In genomic region chr1:21536223-21536622, GRCh38 we compare ENCODE assay signal across 29 cellular contexts. TPM values are rescaled to one million over a fixed set of nuclear protein-coding genes. Genes with fewer than 3 reads are reported as not detected.
DNase-seq lines count a peak whose midpoint lies in the region; ATAC-seq, FAIRE-seq and TF ChIP-seq lines count a peak whose summit lies in the region.
"Had no signal": no experiment of that assay in that cellular context is flagged by ENCODE, and none has a peak within 500 bp of the region (broad histone marks: within the 10 kb centered on the region; RNA-seq: fewer than 3 reads in every experiment).

No MANE protein-coding gene starts in this region.

- H3K4me1 ChIP-seq in SJSA1 (replicated peaks): peaks cover 61% of the 10 kb centered on the region
- H3K4me1 ChIP-seq in H1 (replicated peaks in 1 of 4; ENCODE audit: control insufficient read depth in 3 of 4, insufficient read depth in 4 of 4, low read length in 3 of 4): peaks cover 16 to 27% (median 19%) of the 10 kb centered on the region in 4 experiments
- H3K4me1 ChIP-seq in testis: peaks cover 20% of the 10 kb centered on the region

- no peak overlapping the region for H2BK15ac ChIP-seq in H1 (ENCODE audit: low read length)

- no peak overlapping the region for H2AK5ac ChIP-seq in H1 (ENCODE audit: low read depth, low read length)

- peaks cover 23% of the 10 kb centered on the region for H3K79me1 ChIP-seq in H1 (ENCODE audit: low read depth, low read length)

- intact Hi-C loops in left ventricle myocardium superior (cut with micrococcal nuclease) (no loop called here), testis (cut with DNase I; ENCODE audit: low total_unique reads) (no loop called here)

- H3K36me3 ChIP-seq in SJSA1: peaks cover 30% of the 10 kb centered on the region
- H3K36me3 ChIP-seq in H1 (ENCODE audit: control insufficient read depth in 2 of 4, insufficient read depth in 4 of 4, low read length in 3 of 4): 0 out of 8 replicates have a peak, but pooled peaks cover 0 to 2% (median 0%) of the 10 kb centered on the region in 4 experiments
- H3K36me3 ChIP-seq in testis (ENCODE audit: low read depth, missing control alignments): no peaks in the 10 kb centered on the region
- H3K36me3 ChIP-seq: BLaER1 treated with 17β-estradiol and CSF1 and Interleukin-3, amounts not matched to agents 10 nM and 100 nM; brain microvascular endothelial cell; SJCRH30 had no signal

- peaks cover 8 to 22% of the 10 kb centered on the region in 2 experiments for H4K20me1 ChIP-seq in H1 (replicated peaks in 1 of 2; ENCODE audit: control insufficient read depth in 1 of 2, insufficient read depth in 2 of 2, low read length in 2 of 2)

- peaks cover 5 to 9% (median 8%) of the 10 kb centered on the region in 3 donors for H3K27me3 Mint-ChIP-seq in immature natural killer cell (ENCODE audit: low read depth in 3 of 3)

- CTCF ChIA-PET in H1 (lab: Charles Lee; ENCODE audit: partially characterized antibody): interaction anchor here (0.9 to 13.3 kb wide), 7 partner anchors 14 to 164 kb away, joined by 3 to 372 read pairs (median 4); partner anchors contain the start of gene ALPL

- no peak overlapping the region for H2BK120ac ChIP-seq in H1 (replicated peaks; ENCODE audit: low read depth, low read length)

- no peak overlapping the region for H3K4me2 ChIP-seq in H1 (ENCODE audit: insufficient read depth in 1 of 2, low read depth in 2 of 2, low read length in 2 of 2)
- H3K4me2 ChIP-seq: BLaER1 treated with 17β-estradiol and CSF1 and Interleukin-3, amounts not matched to agents 10 nM and 100 nM had no signal

- DNase-seq in SJSA1 (ENCODE audit: low read depth in 1 of 2, low spot score in 2 of 2) (no peak), H1 (ENCODE audit: low read depth in 1 of 2, low spot score in 2 of 2) (no peak), left ventricle myocardium superior (no peak), testis (peak; percentile 61), SW480 (ENCODE audit: low spot score) (no peak), immature natural killer cell (no peak)
- DNase-seq: activated CD4-positive, alpha-beta T cell treated with anti-CD3 and anti-CD28 coated beads, Interleukin-2, amount 50 U/mL, for 1 hour; activated naive CD4-positive, alpha-beta T cell treated with Interleukin-2 at 50 U/mL for 16 hours; amniotic stem cell; brain microvascular endothelial cell; effector CD4-positive, alpha-beta T cell; H9; head of caudate nucleus; islet precursor cell; midbrain; naive thymus-derived CD4-positive, alpha-beta T cell; NCI-H146; NCI-H446; NCI-H774; SJCRH30; stimulated activated CD4-positive, alpha-beta T cell treated with anti-CD3 and anti-CD28 coated beads, Interleukin-15, amount 100 ng/mL, for 24 hours; stimulated activated CD4-positive, alpha-beta T cell treated with anti-CD3 and anti-CD28 coated beads, Interleukin-4, amount 100 ng/mL, for 4 hours; T-cell; trophoblast cell had no signal

- H3K9me3 ChIP-seq in SJSA1 (replicated peaks): no peaks in the 10 kb centered on the region
- no peaks in the 10 kb centered on the region for H3K9me3 ChIP-seq in H1 (ENCODE audit: insufficient read depth in 2 of 2, low read depth in 1 of 2, low read length in 1 of 2)
- no peaks in the 10 kb centered on the region for H3K9me3 ChIP-seq in testis
- H3K9me3 ChIP-seq: BLaER1 treated with 17β-estradiol and CSF1 and Interleukin-3, amounts not matched to agents 10 nM and 100 nM; SJCRH30 had no signal

- H3K27me3 ChIP-seq in SJSA1 (replicated peaks) (no peaks in the 10 kb centered on the region), H1 (replicated peaks in 1 of 4; ENCODE audit: control insufficient read depth in 3 of 4, extremely low read depth in 1 of 4, insufficient read depth in 3 of 4, low read length in 3 of 4) (no peaks in the 10 kb centered on the region), testis (no peaks in the 10 kb centered on the region)
- H3K27me3 ChIP-seq: SJCRH30 had no signal

- peak; percentile 3 for ATAC-seq in left ventricle myocardium superior
- ATAC-seq in SK-N-SH treated with all-trans-retinoic acid at 6 μM for 48 hours: no peak
- ATAC-seq: naive thymus-derived CD4-positive, alpha-beta T cell; T-cell had no signal

- no peak for TF ChIP-seq EP300 in H1 (IDR thresholded peaks at IDR 0.05; ENCODE audit: borderline replicate concordance in 1 of 2, low read depth in 2 of 2, low read length in 2 of 2)

- WGBS in H1 (ENCODE audit: extremely low coverage in 1 of 2, insufficient coverage in 1 of 2, insufficient read length in 1 of 2, insufficient replicate concordance in 2 of 2, low coverage in 1 of 2, low lambda C conversion rate in 2 of 2, missing lambda C conversion rate in 1 of 2), 2 experiments: 92% methylated on average over 2 of the region's 2 CpGs; no CpG with 5 or more reads in 1 of the 2 experiments
- 33 to 38% methylated on average over 2 of the region's 2 CpGs for WGBS in testis, 2 donors

- no peak overlapping the region for H3K4me3 Mint-ChIP-seq in immature natural killer cell
- H3K4me3 Mint-ChIP-seq: H9; naive thymus-derived CD4-positive, alpha-beta T cell; T-cell had no signal

- no peak overlapping the region for H3K23ac ChIP-seq in H1 (ENCODE audit: insufficient read length)

- peaks cover 0 to 58% of the 10 kb centered on the region in 2 experiments; a peak in 2 of 4 replicates for H3K79me2 ChIP-seq in H1 (ENCODE audit: control insufficient read depth in 1 of 2, insufficient read depth in 2 of 2, low read length in 2 of 2)

- no peak overlapping the region for H2BK5ac ChIP-seq in H1 (ENCODE audit: low read depth, low read length)

- H3K14ac ChIP-seq in H1 (ENCODE audit: insufficient read length): no peak overlapping the region

- H4K5ac ChIP-seq in H1 (ENCODE audit: insufficient read length, low read depth, low read length): no peak overlapping the region

- H3K9me3 Mint-ChIP-seq in immature natural killer cell: peaks cover 0 to 1% (median 0%) of the 10 kb centered on the region in 6 donors
- H3K9me3 Mint-ChIP-seq: H9; naive thymus-derived CD4-positive, alpha-beta T cell; T-cell had no signal

- no peak overlapping the region for H3K4me3 ChIP-seq in SJSA1
- H3K4me3 ChIP-seq in H1 (ENCODE audit: extremely low read depth in 1 of 4, insufficient read depth in 2 of 4, low read depth in 3 of 4, low read length in 4 of 4): no peak overlapping the region
- no peak overlapping the region for H3K4me3 ChIP-seq in testis
- H3K4me3 ChIP-seq: BLaER1 treated with 17β-estradiol and CSF1 and Interleukin-3, amounts not matched to agents 10 nM and 100 nM; SJCRH30 had no signal

- H4K8ac ChIP-seq in H1 (ENCODE audit: extremely low read depth, insufficient read depth, low read length): no peak overlapping the region

- H3K9ac ChIP-seq in H1 (replicated peaks in 1 of 4; ENCODE audit: extremely low read depth in 1 of 4, low read depth in 3 of 4, low read length in 3 of 4): no peak overlapping the region
- H3K9ac ChIP-seq: BLaER1 treated with 17β-estradiol and CSF1 and Interleukin-3, amounts not matched to agents 10 nM and 100 nM had no signal

- H2BK12ac ChIP-seq in H1 (ENCODE audit: low read depth, low read length): no peak overlapping the region

- no peaks in the 10 kb centered on the region for H3K4me1 Mint-ChIP-seq in immature natural killer cell
- H3K4me1 Mint-ChIP-seq: T-cell had no signal

- POLR2A ChIA-PET in H1 (lab: Charles Lee; ENCODE audit: partially characterized antibody): interaction anchor here (1.1 to 3.6 kb wide), 2 partner anchors 24 to 27 kb away, joined by 3 to 16 read pairs; partner anchors contain the start of gene ALPL

- H3K18ac ChIP-seq in H1 (ENCODE audit: extremely low read depth, low read length): no peak overlapping the region

- H3K56ac ChIP-seq in H1 (replicated peaks; ENCODE audit: insufficient read length, low read depth, low read length): no peak overlapping the region

- H3K23me2 ChIP-seq in H1 (ENCODE audit: low read depth, low read length): no peaks in the 10 kb centered on the region

- TF ChIP-seq POLR2A in H1 (IDR thresholded peaks at IDR 0.05; ENCODE audit: control extremely low read depth in 1 of 2, low read depth in 2 of 2, low read length in 2 of 2) (no peak), testis (IDR thresholded peaks at IDR 0.05) (no peak)

- no peak overlapping the region for H2BK20ac ChIP-seq in H1 (ENCODE audit: low read length)

- H4K91ac ChIP-seq in H1 (replicated peaks; ENCODE audit: insufficient read length, low read length): no peak overlapping the region

- no peak for TF ChIP-seq RAD21 in H1 (IDR thresholded peaks at IDR 0.05 in 1 of 2, conservative IDR thresholded peaks at IDR 0.05 in 1 of 2; ENCODE audit: low read depth in 2 of 2, low read length in 2 of 2)

- TF ChIP-seq CTCF in H1 (IDR thresholded peaks at IDR 0.05; ENCODE audit: control extremely low read depth in 1 of 3, insufficient read depth in 1 of 3, low read depth in 1 of 3, low read length in 3 of 3) (no peak), testis (IDR thresholded peaks at IDR 0.05) (no peak)

- H3K27ac ChIP-seq in SJSA1 (peak overlapping the region; percentile 18; the same call in 1 of the 2 replicates), H1 (ENCODE audit: low read depth, low read length) (no peak overlapping the region), testis (no peak overlapping the region)
- H3K27ac ChIP-seq: BLaER1 treated with 17β-estradiol and CSF1 and Interleukin-3, amounts not matched to agents 10 nM and 100 nM; brain microvascular endothelial cell; SJCRH30 had no signal

- H3K36me3 Mint-ChIP-seq in immature natural killer cell: no peaks in the 10 kb centered on the region
- H3K36me3 Mint-ChIP-seq: naive thymus-derived CD4-positive, alpha-beta T cell; T-cell had no signal

- no peak overlapping the region for H2AFZ ChIP-seq in H1 (ENCODE audit: low read length)

- no peak overlapping the region for H3K27ac Mint-ChIP-seq in immature natural killer cell
- H3K27ac Mint-ChIP-seq: naive thymus-derived CD4-positive, alpha-beta T cell; progenitor cell of endocrine pancreas; T-cell had no signal

- no peak for FAIRE-seq in H1 (lab: Jason Lieb, UNC)
- FAIRE-seq: GM12892, RCC 7860 had no signal

- no peak overlapping the region for H3K4ac ChIP-seq in H1 (replicated peaks; ENCODE audit: insufficient read length, low read depth, low read length)

TF ChIP-seq in SK-N-SH treated with all-trans-retinoic acid at 6 μM for 48 hours, 23 proteins besides CTCF, POLR2A, EP300 and RAD21 (continues in another document):
- TF ChIP-seq ZC3H10 (CRISPR knock-in tag; IDR thresholded peaks at IDR 0.05) (no peak), ZFP3 (CRISPR knock-in tag; IDR thresholded peaks at IDR 0.05) (no peak)

RNA-seq across cellular contexts. Expression of gene ALPL, which starts 27.0 kb away (rescaled TPM):
- total RNA-seq in SJSA1 (2014; rRNA removed; shearing (Covaris generic)): 269 and 410 TPM in 2 replicates
- total RNA-seq in H1 (2021; fragmentation: NEBNext Ultra II Directional; extraction: Animal tissue kit (Norgen Biotek cat#: 25700)): 175 and 178 TPM in 2 replicates
- 362 and 487 TPM in 2 replicates for polyA plus RNA-seq in H1 (2011; rRNA removed)
- polyA plus RNA-seq in H1 (2011; cell fraction: cytosol; rRNA removed): 189 TPM
- 238 TPM for polyA plus RNA-seq in H1 (2011; cell fraction: nucleus; rRNA removed)
- 179 to 258 TPM (median 246 TPM) in 4 replicates for polyA plus RNA-seq in H1 (2012, experiment 1 of 2)
- 250 TPM for polyA plus RNA-seq in H1 (2012, experiment 2 of 2)
- 256 TPM for polyA plus RNA-seq in H1 (2013, experiment 1 of 2)
- polyA plus RNA-seq in H1 (2013, experiment 2 of 2): 256 TPM
- polyA minus RNA-seq in H1 (2011; rRNA and poly(A)+ RNA removed): 155 and 168 TPM in 2 replicates
- polyA minus RNA-seq in H1 (2011; cell fraction: cytosol; rRNA and poly(A)+ RNA removed): 169 TPM
- polyA minus RNA-seq in H1 (2011; cell fraction: nucleus; rRNA and poly(A)+ RNA removed): 75.5 TPM
- 13.1 TPM for total RNA-seq in left ventricle myocardium superior
- 10 to 100 TPM; 15.7 to 22.2 TPM for total RNA-seq in testis
- 11.8 TPM for polyA plus RNA-seq in testis (ENCODE audit: insufficient read depth, low read depth, low replicate concordance)
- polyA plus RNA-seq in immature natural killer cell: not detected
- total RNA-seq: naive thymus-derived CD4-positive, alpha-beta T cell had no signal
- polyA plus RNA-seq: naive thymus-derived CD4-positive, alpha-beta T cell had no signal
